ENCODE assay signal across 9 cellular contexts in the genomic region with DNA sequence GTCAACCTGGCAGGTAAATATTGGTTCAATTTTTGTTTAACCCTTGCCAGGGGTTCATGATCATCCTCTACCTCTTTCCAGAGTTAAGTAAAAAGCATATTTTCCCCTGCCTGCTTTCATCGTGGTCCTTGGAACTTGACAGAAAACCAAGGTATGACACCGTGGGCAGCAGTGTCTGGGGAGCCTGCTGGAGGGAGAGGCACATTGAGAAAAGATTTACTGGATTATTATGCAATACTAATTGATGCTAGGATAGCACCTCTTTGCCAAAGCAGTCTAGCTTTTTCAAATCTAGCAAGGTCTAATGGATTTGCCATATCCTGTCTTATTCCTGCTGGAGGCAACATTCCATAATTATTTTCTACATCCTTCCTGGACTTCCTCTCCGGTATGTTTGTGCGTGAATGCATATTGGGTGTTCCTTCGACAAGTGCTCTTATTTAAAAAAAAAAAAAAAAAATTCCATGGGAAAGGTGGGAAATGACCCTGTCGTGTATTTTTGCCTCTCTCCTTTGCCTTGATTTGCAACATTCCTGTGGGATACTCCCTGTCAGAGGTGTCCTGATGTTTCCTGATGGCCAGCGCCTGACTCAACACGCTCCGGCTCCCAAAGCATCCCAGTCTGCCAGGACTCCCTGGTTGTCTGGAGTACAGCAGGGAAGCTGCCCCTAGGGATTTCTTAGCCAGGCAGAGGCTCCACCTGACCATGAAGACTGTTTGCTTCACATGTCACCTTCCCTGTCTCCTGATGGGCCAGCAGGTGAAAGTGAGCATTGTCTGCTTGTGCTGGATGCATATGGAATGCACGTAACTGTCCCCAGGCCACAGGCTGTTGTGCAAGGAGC. TPM values are rescaled to one million over a fixed set of nuclear protein-coding genes. Genes with fewer than 3 reads are reported as not detected.
DNase-seq lines count a peak whose midpoint lies in the region; ATAC-seq, FAIRE-seq and TF ChIP-seq lines count a peak whose summit lies in the region.
"Had no signal": no experiment of that assay in that cellular context is flagged by ENCODE, and none has a peak within 500 bp of the region (broad histone marks: within the 10 kb centered on the region; RNA-seq: fewer than 3 reads in every experiment).

No MANE protein-coding gene starts in this region.

- no peak for FAIRE-seq in pancreas (lab: Jason Lieb, UNC)

- H3K9me3 ChIP-seq in esophagus muscularis mucosa: no peaks in the 10 kb centered on the region
- no peaks in the 10 kb centered on the region for H3K9me3 ChIP-seq in pancreas

- H3K4me1 ChIP-seq in esophagus muscularis mucosa (peaks cover 71 to 89% (median 87%) of the 10 kb centered on the region in 4 donors), pancreas (peaks cover 15 to 55% (median 52%) of the 10 kb centered on the region in 3 donors)

- H3K4me3 Mint-ChIP-seq in glutamatergic neuron (ENCODE audit: unreplicated experiment): no peak overlapping the region

- DNase-seq in DMS 273 (lab: John Stamatoyannopoulos, UW; ENCODE audit: unreplicated experiment) (peak; percentile 60), DMS 273 treated with DMSO at 0.1 percent for 48 hours (lab: John Stamatoyannopoulos, UW) (no peak), esophagus muscularis mucosa (ENCODE audit: extremely low spot score) (no peak), pancreas (peak in 3 of 6 donors; percentile 36 to 49 (median 39)), retina (no peak), activated gamma-delta T cell (lab: John Stamatoyannopoulos, UW) (no peak), glutamatergic neuron (no peak)

- H3K36me3 Mint-ChIP-seq in glutamatergic neuron (ENCODE audit: unreplicated experiment): no peaks in the 10 kb centered on the region

- H3K27me3 ChIP-seq in esophagus muscularis mucosa (no peaks in the 10 kb centered on the region), pancreas (no peaks in the 10 kb centered on the region)

- H3K27me3 Mint-ChIP-seq in glutamatergic neuron (ENCODE audit: unreplicated experiment): peaks cover 4% of the 10 kb centered on the region

- no peak overlapping the region for H3K27ac Mint-ChIP-seq in glutamatergic neuron (ENCODE audit: unreplicated experiment)

- TF ChIP-seq CTCF in esophagus muscularis mucosa (IDR thresholded peaks at IDR 0.05): no peak
- no peak for TF ChIP-seq CTCF in pancreas (IDR thresholded peaks at IDR 0.05)
- no peak for TF ChIP-seq CTCF in glutamatergic neuron (IDR thresholded peaks at IDR 0.05; ENCODE audit: partially characterized antibody, unreplicated experiment)

- no peak for TF ChIP-seq EP300 in esophagus muscularis mucosa (IDR thresholded peaks at IDR 0.05)

- intact Hi-C loops in esophagus muscularis mucosa (cut with DNase I) (loop anchor here (5.0 to 10.0 kb wide), 2 partner anchors 42 to 481 kb away; no protein-coding TSS in a partner anchor), pancreas (cut with DNase I) (loop anchor here in 1 of 3 donors (10.0 kb wide), 1 partner anchor 271 kb away; no protein-coding TSS in a partner anchor)

- 53% methylated on average over 9 of the region's 10 CpGs for WGBS in esophagus muscularis mucosa
- 59 to 62% methylated on average over 10 of the region's 10 CpGs for WGBS in pancreas, 2 donors

- H3K36me3 ChIP-seq in esophagus muscularis mucosa: peaks cover 0 to 22% (median 11%) of the 10 kb centered on the region in 4 donors
- peaks cover 0 to 11% (median 4%) of the 10 kb centered on the region in 3 donors for H3K36me3 ChIP-seq in pancreas

- peak overlapping the region in 1 of 4 donors; percentile 55 for H3K4me3 ChIP-seq in esophagus muscularis mucosa
- peak overlapping the region in 1 of 4 donors; percentile 96 for H3K4me3 ChIP-seq in pancreas

- ATAC-seq in SK-N-SH treated with all-trans-retinoic acid at 6 μM for 48 hours (peak; percentile 9), pancreas (peak in 2 of 4 donors; percentile 2)

- H3K27ac ChIP-seq in esophagus muscularis mucosa (replicated peaks in 1 of 4) (peak overlapping the region; percentile 95 to 99 (median 97)), pancreas (peak overlapping the region; percentile 95 to 100 (median 98))
- H3K27ac ChIP-seq: 22Rv1 had no signal

- peak; percentile 12 for TF ChIP-seq POLR2A in esophagus muscularis mucosa (IDR thresholded peaks at IDR 0.05; ENCODE audit: low read depth)

- H3K4me1 Mint-ChIP-seq in glutamatergic neuron (ENCODE audit: low read depth, unreplicated experiment): peaks cover 7% of the 10 kb centered on the region

- no peaks in the 10 kb centered on the region for H3K9me3 Mint-ChIP-seq in glutamatergic neuron (ENCODE audit: unreplicated experiment)

TF ChIP-seq in SK-N-SH treated with all-trans-retinoic acid at 6 μM for 48 hours, 23 proteins besides CTCF, POLR2A, EP300 and RAD21:
- TF ChIP-seq, protein P1, sequence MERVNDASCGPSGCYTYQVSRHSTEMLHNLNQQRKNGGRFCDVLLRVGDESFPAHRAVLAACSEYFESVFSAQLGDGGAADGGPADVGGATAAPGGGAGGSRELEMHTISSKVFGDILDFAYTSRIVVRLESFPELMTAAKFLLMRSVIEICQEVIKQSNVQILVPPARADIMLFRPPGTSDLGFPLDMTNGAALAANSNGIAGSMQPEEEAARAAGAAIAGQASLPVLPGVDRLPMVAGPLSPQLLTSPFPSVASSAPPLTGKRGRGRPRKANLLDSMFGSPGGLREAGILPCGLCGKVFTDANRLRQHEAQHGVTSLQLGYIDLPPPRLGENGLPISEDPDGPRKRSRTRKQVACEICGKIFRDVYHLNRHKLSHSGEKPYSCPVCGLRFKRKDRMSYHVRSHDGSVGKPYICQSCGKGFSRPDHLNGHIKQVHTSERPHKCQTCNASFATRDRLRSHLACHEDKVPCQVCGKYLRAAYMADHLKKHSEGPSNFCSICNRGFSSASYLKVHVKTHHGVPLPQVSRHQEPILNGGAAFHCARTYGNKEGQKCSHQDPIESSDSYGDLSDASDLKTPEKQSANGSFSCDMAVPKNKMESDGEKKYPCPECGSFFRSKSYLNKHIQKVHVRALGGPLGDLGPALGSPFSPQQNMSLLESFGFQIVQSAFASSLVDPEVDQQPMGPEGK (CRISPR knock-in tag; IDR thresholded peaks at IDR 0.05; ENCODE audit: borderline replicate concordance): 0 out of 2 replicates have a peak, but pooled peaks have one; percentile 24
- peak; percentile 65; the same call in 1 of the 2 replicates for TF ChIP-seq RARB (CRISPR knock-in tag; IDR thresholded peaks at IDR 0.05)
- TF ChIP-seq, protein P2, sequence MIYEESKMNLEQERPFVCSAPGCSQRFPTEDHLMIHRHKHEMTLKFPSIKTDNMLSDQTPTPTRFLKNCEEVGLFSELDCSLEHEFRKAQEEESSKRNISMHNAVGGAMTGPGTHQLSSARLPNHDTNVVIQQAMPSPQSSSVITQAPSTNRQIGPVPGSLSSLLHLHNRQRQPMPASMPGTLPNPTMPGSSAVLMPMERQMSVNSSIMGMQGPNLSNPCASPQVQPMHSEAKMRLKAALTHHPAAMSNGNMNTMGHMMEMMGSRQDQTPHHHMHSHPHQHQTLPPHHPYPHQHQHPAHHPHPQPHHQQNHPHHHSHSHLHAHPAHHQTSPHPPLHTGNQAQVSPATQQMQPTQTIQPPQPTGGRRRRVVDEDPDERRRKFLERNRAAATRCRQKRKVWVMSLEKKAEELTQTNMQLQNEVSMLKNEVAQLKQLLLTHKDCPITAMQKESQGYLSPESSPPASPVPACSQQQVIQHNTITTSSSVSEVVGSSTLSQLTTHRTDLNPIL (CRISPR knock-in tag; IDR thresholded peaks at IDR 0.05; ENCODE audit: low read depth): no peak; the same call in 1 of the 2 replicates
- TF ChIP-seq, protein P3, sequence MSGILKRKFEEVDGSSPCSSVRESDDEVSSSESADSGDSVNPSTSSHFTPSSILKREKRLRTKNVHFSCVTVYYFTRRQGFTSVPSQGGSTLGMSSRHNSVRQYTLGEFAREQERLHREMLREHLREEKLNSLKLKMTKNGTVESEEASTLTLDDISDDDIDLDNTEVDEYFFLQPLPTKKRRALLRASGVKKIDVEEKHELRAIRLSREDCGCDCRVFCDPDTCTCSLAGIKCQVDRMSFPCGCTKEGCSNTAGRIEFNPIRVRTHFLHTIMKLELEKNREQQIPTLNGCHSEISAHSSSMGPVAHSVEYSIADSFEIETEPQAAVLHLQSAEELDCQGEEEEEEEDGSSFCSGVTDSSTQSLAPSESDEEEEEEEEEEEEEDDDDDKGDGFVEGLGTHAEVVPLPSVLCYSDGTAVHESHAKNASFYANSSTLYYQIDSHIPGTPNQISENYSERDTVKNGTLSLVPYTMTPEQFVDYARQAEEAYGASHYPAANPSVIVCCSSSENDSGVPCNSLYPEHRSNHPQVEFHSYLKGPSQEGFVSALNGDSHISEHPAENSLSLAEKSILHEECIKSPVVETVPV (CRISPR knock-in tag; IDR thresholded peaks at IDR 0.05): peak; percentile 50; the same call in 1 of the 2 replicates
- TF ChIP-seq ZC3H10 (CRISPR knock-in tag; IDR thresholded peaks at IDR 0.05): peak; percentile 55; the same call in 1 of the 2 replicates
- 0 out of 2 replicates have a peak, but pooled peaks have one; percentile 30 for TF ChIP-seq ESRRG (CRISPR knock-in tag; IDR thresholded peaks at IDR 0.05)
- TF ChIP-seq CSDC2 (CRISPR knock-in tag; IDR thresholded peaks at IDR 0.05): no peak

RNA-seq across cellular contexts. Expression of a gene that starts 6.3 kb away (rescaled TPM):
- total RNA-seq in esophagus muscularis mucosa (100 to 1,000 TPM in 1 of 4 donors, 10 to 100 TPM in 2, 1 to 10 TPM in 1; 8.3 to 170 (median 19.4) TPM), pancreas (10 to 100 TPM; 19.3 to 66.7 (median 38.1) TPM), glutamatergic neuron (ENCODE audit: unreplicated experiment) (0.22 TPM)
- 10 to 100 TPM; 23.6 to 41.9 TPM for polyA plus RNA-seq in pancreas
